ENCODE assay signal across 9 cellular contexts in genomic region chr12:11861864-11862600, GRCh38.
DNase-seq lines count a peak whose midpoint lies in the region; ATAC-seq and TF ChIP-seq lines count a peak whose summit lies in the region.
"Had no signal": no experiment of that assay in that cellular context is flagged by ENCODE, and none has a peak within 500 bp of the region (broad histone marks: within the 10 kb centered on the region; RNA-seq: fewer than 3 reads in every experiment).

No MANE protein-coding gene starts in this region.

- CTCF ChIA-PET in Caco-2 (lab: Charles Lee): no interaction called here

- no peak overlapping the region for H3K4me3 Mint-ChIP-seq in Caco-2 (ENCODE audit: unreplicated experiment)

- POLR2A ChIA-PET in Caco-2 (lab: Charles Lee): no interaction called here

- H3K9me3 ChIP-seq in Caco-2 (peaks cover 15% of the 10 kb centered on the region), heart left ventricle (peaks cover 0 to 17% (median 12%) of the 10 kb centered on the region in 12 donors), prostate gland (no peaks in the 10 kb centered on the region)

- peak overlapping the region; percentile 53 for H3K27ac Mint-ChIP-seq in Caco-2 (ENCODE audit: unreplicated experiment)

- H3K27me3 ChIP-seq in Caco-2 (replicated peaks; ENCODE audit: control insufficient read depth, insufficient read depth, low read length) (no peaks in the 10 kb centered on the region), heart left ventricle (no peaks in the 10 kb centered on the region), prostate gland (replicated peaks; ENCODE audit: insufficient read depth) (no peaks in the 10 kb centered on the region)

- H3K4me1 ChIP-seq in Caco-2: peaks cover 9% of the 10 kb centered on the region
- H3K4me1 ChIP-seq in heart left ventricle: peaks cover 8 to 55% (median 47%) of the 10 kb centered on the region in 12 donors
- peaks cover 11% of the 10 kb centered on the region for H3K4me1 ChIP-seq in prostate gland (replicated peaks)

- peaks cover 16% of the 10 kb centered on the region for H3K4me1 Mint-ChIP-seq in Caco-2 (ENCODE audit: low read depth, unreplicated experiment)

- WGBS in heart left ventricle, 4 donors: 82 to 86% (median 85%) methylated on average over 7 of the region's 7 CpGs
- WGBS in prostate gland: 58% methylated on average over 7 of the region's 7 CpGs

- TF ChIP-seq POLR2A in heart left ventricle (IDR thresholded peaks at IDR 0.05) (no peak), prostate gland (IDR thresholded peaks at IDR 0.05) (no peak)

- peak in 2 of 4 donors; percentile 19 to 24 for ATAC-seq in heart left ventricle

- H3K36me3 Mint-ChIP-seq in Caco-2 (ENCODE audit: insufficient read depth, unreplicated experiment): no peaks in the 10 kb centered on the region

- TF ChIP-seq CTCF in Caco-2 (IDR thresholded peaks at IDR 0.05; ENCODE audit: insufficient read depth in 1 of 2, low read depth in 1 of 2, low read length in 1 of 2, severe bottlenecking in 1 of 2, unreplicated experiment in 1 of 2) (no peak), heart left ventricle (IDR thresholded peaks at IDR 0.05) (no peak), prostate gland (IDR thresholded peaks at IDR 0.05) (no peak)

- no peak for DNase-seq in Caco-2
- DNase-seq in NCI-H82 treated with DMSO at 0.1 percent for 48 hours (lab: John Stamatoyannopoulos, UW; ENCODE audit: unreplicated experiment): peak; percentile 85
- DNase-seq in heart left ventricle: no peak
- no peak for DNase-seq in prostate gland (ENCODE audit: low spot score)
- DNase-seq in effector CD4-positive, alpha-beta T cell: no peak
- no peak for DNase-seq in ACHN
- DNase-seq in A172 (ENCODE audit: low spot score): no peak
- no peak for DNase-seq in NCI-H1436 treated with DMSO at 0.1 percent for 48 hours (lab: John Stamatoyannopoulos, UW)
- DNase-seq: Calu3 had no signal

- in situ Hi-C loops in ACHN (cut with HindIII; ENCODE audit: low pct_ligation_motif_present, low pct_unique_long_range_greater_than_20kb, low sequenced_read_pairs): no loop called here

- intact Hi-C loops in Caco-2 (cut with micrococcal nuclease; ENCODE audit: unreplicated experiment): no loop called here
- intact Hi-C loops in heart left ventricle (cut with DNase I): loop anchor here in 8 of 10 donors (5.0 to 10.0 kb wide), 6 partner anchors 97 to 217 kb away; partner anchors contain the start of gene ETV6 (in 2 of the 8)
- intact Hi-C loops in prostate gland (cut with DNase I): no loop called here

- no peaks in the 10 kb centered on the region for H3K27me3 Mint-ChIP-seq in Caco-2 (ENCODE audit: insufficient read depth, unreplicated experiment)

- H3K27ac ChIP-seq in heart left ventricle (peak overlapping the region; percentile 70 to 90 (median 84)), prostate gland (peak overlapping the region; percentile 56 to 62)

- H3K36me3 ChIP-seq in Caco-2 (ENCODE audit: control insufficient read depth, insufficient read depth, low read length): no peaks in the 10 kb centered on the region
- H3K36me3 ChIP-seq in heart left ventricle: peaks cover 0 to 31% (median 2%) of the 10 kb centered on the region in 9 donors
- H3K36me3 ChIP-seq in prostate gland: no peaks in the 10 kb centered on the region

- peaks cover 31% of the 10 kb centered on the region for H3K9me3 Mint-ChIP-seq in Caco-2 (ENCODE audit: unreplicated experiment)

- BruUV-seq in Caco-2 (replicated peaks; lab: Mats Ljungman, UMichigan): no TSS peak

- no peak overlapping the region for H3K4me3 ChIP-seq in Caco-2 (ENCODE audit: low read depth, low read length)
- H3K4me3 ChIP-seq in heart left ventricle: peak overlapping the region in 1 of 12 donors; percentile 3
- no peak overlapping the region for H3K4me3 ChIP-seq in prostate gland

Comparison
In these comparisons a context has a peak if more than half of its experiments do, and no peak if none do; other contexts are left out.
1. intact Hi-C loops: an anchor here in heart left ventricle (5.0 to 10.0 kb wide); none called in Caco-2 and prostate gland.